ENCODE assay signal across 1 cellular context in genomic region chr4:15891312-15891711, GRCh38.
TF ChIP-seq lines count a peak whose summit lies in the region.

No MANE protein-coding gene starts in this region.

TF ChIP-seq in HCT116, 20 proteins besides CTCF, POLR2A, EP300 and RAD21 (continued from another document):
- no peak for TF ChIP-seq ZBTB33 (IDR thresholded peaks at IDR 0.05; ENCODE audit: extremely low read depth, insufficient replicate concordance, low read length)
- no peak for TF ChIP-seq POLR2AphosphoS5 (IDR thresholded peaks at IDR 0.05; ENCODE audit: low read depth, low read length)
- no peak for TF ChIP-seq ATF3 (IDR thresholded peaks at IDR 0.05)
- TF ChIP-seq EZH2 (IDR thresholded peaks at IDR 0.05) = no peak
- TF ChIP-seq YY1 (IDR thresholded peaks at IDR 0.05; ENCODE audit: extremely low read depth, insufficient replicate concordance, low read depth, low read length) = no peak
